ENCODE assay signal across 11 cellular contexts in genomic region chr1:109777436-109777835, GRCh38. TPM values are rescaled to one million over a fixed set of nuclear protein-coding genes. Genes with fewer than 3 reads are reported as not detected.
DNase-seq lines count a peak whose midpoint lies in the region; ATAC-seq and TF ChIP-seq lines count a peak whose summit lies in the region.
"Had no signal": no experiment of that assay in that cellular context is flagged by ENCODE, and none has a peak within 500 bp of the region (broad histone marks: within the 10 kb centered on the region; RNA-seq: fewer than 3 reads in every experiment).

No MANE protein-coding gene starts in this region.

- ATAC-seq in Right ventricle myocardium inferior, result no peak
- ATAC-seq in right cardiac atrium, result no peak
- ATAC-seq in upper lobe of right lung, result no peak
- no peak for ATAC-seq in left lobe of liver

- H3K36me3 ChIP-seq in mucosa of stomach (ENCODE audit: control insufficient read depth, insufficient read depth, low read length) (no peaks in the 10 kb centered on the region), upper lobe of right lung (no peaks in the 10 kb centered on the region)
- H3K36me3 ChIP-seq: esophagus muscularis mucosa, HAP-1, SJCRH30 had no signal

- DNase-seq in Right ventricle myocardium inferior (ENCODE audit: missing footprints) (peak; percentile 32), right cardiac atrium (no peak), upper lobe of right lung (peak; percentile 31), T1000 (lab: John Stamatoyannopoulos, UW) (no peak), left lobe of liver (ENCODE audit: low spot score) (no peak)
- DNase-seq in activated naive CD4-positive, alpha-beta T cell treated with Interleukin-2 at 50 U/mL for 16 hours, result no peak

- H3K9ac ChIP-seq in mucosa of stomach (ENCODE audit: low read length), result peak overlapping the region; percentile 48

- intact Hi-C loops in Right ventricle myocardium inferior (cut with DNase I), result loop anchor here (1.0 kb wide), 1 partner anchor 207 kb away; the partner anchor contains the start of gene AHCYL1
- intact Hi-C loops in right cardiac atrium (cut with DNase I), result loop anchor here (1.0 to 10.0 kb wide), 3 partner anchors 206 to 233 kb away; partner anchors contain the start of genes AHCYL1 (in 2 of the 4) and GNAI3 (in 1 of the 4)
- intact Hi-C loops in upper lobe of right lung (cut with DNase I), result loop anchor here (5.0 to 10.0 kb wide), 2 partner anchors 205 to 233 kb away; partner anchors contain the start of genes AHCYL1 and GNAI3

- TF ChIP-seq CTCF in upper lobe of right lung (IDR thresholded peaks at IDR 0.05), result no peak

- H3K4me3 ChIP-seq in right cardiac atrium (ENCODE audit: low read length) (no peak overlapping the region), mucosa of stomach (ENCODE audit: low read length) (no peak overlapping the region), upper lobe of right lung (no peak overlapping the region)
- H3K4me3 ChIP-seq: esophagus muscularis mucosa, HAP-1, SJCRH30 had no signal

- H3K27ac ChIP-seq in right cardiac atrium (ENCODE audit: low read length) (no peak overlapping the region), cingulate gyrus (ENCODE audit: low read depth, low read length) (peak overlapping the region; percentile 56), upper lobe of right lung (no peak overlapping the region)
- H3K27ac ChIP-seq: SJCRH30 had no signal

- no peaks in the 10 kb centered on the region for H3K9me3 ChIP-seq in right cardiac atrium (ENCODE audit: control insufficient read depth, low read length)
- no peaks in the 10 kb centered on the region for H3K9me3 ChIP-seq in mucosa of stomach (ENCODE audit: control insufficient read depth, low read length)
- no peaks in the 10 kb centered on the region for H3K9me3 ChIP-seq in upper lobe of right lung
- H3K9me3 ChIP-seq: SJCRH30 had no signal

- H3K4me1 ChIP-seq in right cardiac atrium (ENCODE audit: control insufficient read depth, insufficient read depth, low read length) (no peaks in the 10 kb centered on the region), mucosa of stomach (ENCODE audit: control insufficient read depth, insufficient read depth, low read length) (peaks cover 21% of the 10 kb centered on the region), upper lobe of right lung (no peaks in the 10 kb centered on the region)
- H3K4me1 ChIP-seq: HAP-1 had no signal

- 90% methylated on average over 7 of the region's 7 CpGs for WGBS in right cardiac atrium

- no peaks in the 10 kb centered on the region for H3K27me3 ChIP-seq in right cardiac atrium (ENCODE audit: control insufficient read depth, insufficient read depth)
- no peaks in the 10 kb centered on the region for H3K27me3 ChIP-seq in mucosa of stomach (ENCODE audit: control insufficient read depth, insufficient read depth, low read length)
- no peaks in the 10 kb centered on the region for H3K27me3 ChIP-seq in upper lobe of right lung
- H3K27me3 ChIP-seq: esophagus muscularis mucosa, SJCRH30 had no signal

RNA-seq across cellular contexts. Expression of gene EPS8L3, which starts 13.7 kb away (rescaled TPM):
- total RNA-seq in Right ventricle myocardium inferior, result not detected
- total RNA-seq in right cardiac atrium, result not detected
- polyA plus RNA-seq in right cardiac atrium, result not detected
- not detected for total RNA-seq in upper lobe of right lung
- total RNA-seq in left lobe of liver, result 0.15 TPM
- total RNA-seq: SJCRH30 had no signal

RNA-seq across cellular contexts. Expression of gene GSTM3, which starts 36.6 kb away (rescaled TPM):
- 121 TPM for total RNA-seq in Right ventricle myocardium inferior
- 100 to 1,000 TPM in 2 of 4 donors, 10 to 100 TPM in 2; 65.5 to 150 (median 112) TPM for total RNA-seq in right cardiac atrium
- polyA plus RNA-seq in right cardiac atrium, result 279 TPM
- 29.7 TPM for total RNA-seq in upper lobe of right lung
- total RNA-seq in left lobe of liver, result 3.0 TPM

Comparison
In these comparisons a context has a peak if more than half of its experiments do, and no peak if none do; other contexts are left out.
1. DNase-seq: peak in Right ventricle myocardium inferior (single experiment) and upper lobe of right lung (single experiment); none in right cardiac atrium (0 of 3), T1000 (single experiment), left lobe of liver (single experiment) and activated naive CD4-positive, alpha-beta T cell treated with Interleukin-2 at 50 U/mL for 16 hours (single experiment).